Comparison of ENCODE assay signal across 24 cellular contexts in genomic region chr11:74641905-74642304, GRCh38. TPM values are rescaled to one million over a fixed set of nuclear protein-coding genes. Genes with fewer than 3 reads are reported as not detected.
DNase-seq lines count a peak whose midpoint lies in the region; ATAC-seq lines count a peak whose summit lies in the region.
"Had no signal": no experiment of that assay in that cellular context is flagged by ENCODE, and none has a peak within 500 bp of the region (broad histone marks: within the 10 kb centered on the region; RNA-seq: fewer than 3 reads in every experiment).

No MANE protein-coding gene starts in this region.

- ATAC-seq in left colon (no peak), GM21717 (IDR thresholded peaks at IDR 0.05; ENCODE audit: unreplicated experiment) (no peak), HG03469 (IDR thresholded peaks at IDR 0.05; ENCODE audit: unreplicated experiment) (no peak)
- ATAC-seq: activated CD8-positive, alpha-beta memory T cell treated with anti-CD3 and anti-CD28 coated beads, Interleukin-2, amount 10 ng/mL, durations not matched to agents 7 days and 5 days; activated naive CD4-positive, alpha-beta T cell treated with anti-CD3 and anti-CD28 coated beads, Interleukin-2, amount 50 U/mL, for 72 hours; lower lobe of right lung; stimulated activated memory B cell treated with anti-CD40 and anti-IgM and Interleukin-4, amounts not matched to agents 10 μg/mL and 1 μg/mL and 100 μg/mL, for 72 hours had no signal

- H3K9me3 ChIP-seq in stomach smooth muscle (ENCODE audit: control insufficient read depth in 2 of 2, low read length in 2 of 2) = no peaks in the 10 kb centered on the region
- H3K9me3 ChIP-seq: BE2C, lower lobe of right lung, neutrophil had no signal

- DNase-seq in NCI-H1417 (lab: John Stamatoyannopoulos, UW) (peak in 2 of 3 experiments; percentile 2 to 56), NCI-H1417 treated with DMSO at 0.1 percent for 48 hours (lab: John Stamatoyannopoulos, UW) (no peak), amniotic epithelial cell (ENCODE audit: low read depth) (peak; percentile 78), fibroblast of the conjunctiva (ENCODE audit: low read depth) (peak; percentile 9), left colon (no peak)
- DNase-seq: activated CD4-positive, alpha-beta T cell treated with anti-CD3 and anti-CD28 coated beads for 1 hour; activated CD8-positive, alpha-beta memory T cell treated with anti-CD3 and anti-CD28 coated beads, Interleukin-2, amount 10 ng/mL, durations not matched to agents 7 days and 5 days; BE2C; COR-L47; effector memory CD4-positive, alpha-beta T cell; Karpas-422; lower lobe of right lung; NCI-H2227 treated with DMSO at 0.1 percent for 48 hours; NCI-H774; SHP77 treated with DMSO at 0.1 percent for 48 hours; stimulated activated CD4-positive, alpha-beta T cell treated with anti-CD3 and anti-CD28 coated beads, Interleukin-2, amount 100 ng/mL, for 24 hours had no signal

- H3K4me1 ChIP-seq in stomach smooth muscle (ENCODE audit: control insufficient read depth, insufficient read depth, low read length) = peaks cover 22% of the 10 kb centered on the region
- H3K4me1 ChIP-seq: lower lobe of right lung had no signal

- H3K36me3 ChIP-seq in stomach smooth muscle (ENCODE audit: control insufficient read depth in 2 of 2, insufficient read depth in 2 of 2, low read length in 2 of 2) = peaks cover 5 to 8% of the 10 kb centered on the region in 2 donors

- no peaks in the 10 kb centered on the region for H3K27me3 ChIP-seq in stomach smooth muscle (ENCODE audit: control insufficient read depth in 1 of 2, insufficient read depth in 2 of 2, low read length in 2 of 2)
- H3K27me3 ChIP-seq: BE2C, neutrophil had no signal

- no peak overlapping the region for H3K4me3 ChIP-seq in stomach smooth muscle (ENCODE audit: low read length in 2 of 2)
- H3K4me3 ChIP-seq: lower lobe of right lung, skin epidermis had no signal

- no peak overlapping the region for H3K9ac ChIP-seq in stomach smooth muscle (ENCODE audit: low read length in 2 of 2)

- peak overlapping the region; percentile 32 for H3K27ac ChIP-seq in stomach smooth muscle (ENCODE audit: low read length)
- H3K27ac ChIP-seq: 22Rv1, lower lobe of right lung, neutrophil had no signal

- intact Hi-C loops in left colon (cut with DNase I, micrococcal nuclease) = no loop called here

RNA-seq across cellular contexts. Expression of gene POLD3, which starts 49.5 kb away (rescaled TPM):
- 10 to 100 TPM; 21.0 to 33.3 TPM for total RNA-seq in left colon

Comparison
In these comparisons a context has a peak if more than half of its experiments do, and no peak if none do; other contexts are left out.
1. DNase-seq: peak in NCI-H1417 (2 of 3), amniotic epithelial cell (single experiment) and fibroblast of the conjunctiva (single experiment); none in NCI-H1417 treated with DMSO at 0.1 percent for 48 hours (single experiment) and left colon (0 of 2).